9 cellular contexts compared by ENCODE assay signal in the genomic region with DNA sequence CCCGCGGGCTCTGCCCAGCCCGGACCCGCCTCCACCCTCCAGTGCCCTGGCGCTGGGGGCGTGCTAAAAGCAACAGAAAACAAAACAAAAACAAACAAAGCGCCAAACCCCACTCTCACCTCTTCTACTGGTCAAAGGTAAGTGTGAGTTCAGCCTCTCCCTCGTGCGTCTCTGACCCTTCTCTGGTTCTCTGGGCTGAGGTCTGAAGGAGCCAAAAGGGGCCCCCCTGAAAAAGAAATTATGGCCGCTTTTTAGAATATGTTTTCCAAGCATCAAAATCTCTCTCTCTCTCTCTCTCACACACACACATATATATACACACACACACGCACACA.
A peak's percentile ranks its signal among the peaks of the same experiment; 100 is the strongest.
DNase-seq lines count a peak whose midpoint lies in the region; ATAC-seq and TF ChIP-seq lines count a peak whose summit lies in the region.
"Had no signal": no experiment of that assay in that cellular context is flagged by ENCODE, and none has a peak within 500 bp of the region (broad histone marks: within the 10 kb centered on the region; RNA-seq: fewer than 3 reads in every experiment).

No MANE protein-coding gene starts in this region.

- H3K4me3 ChIP-seq in muscle layer of colon (ENCODE audit: low read depth in 1 of 2, low read length in 2 of 2), result peak overlapping the region; percentile 51 to 57

- POLR2A ChIA-PET in MCF 10A (lab: Yijun Ruan, JAX), result no interaction called here

- DNase-seq in stimulated activated naive CD8-positive, alpha-beta T cell treated with anti-CD3 and anti-CD28 coated beads, Interleukin-15, Interleukin-2, amounts not matched to agents 100 U/mL and 50 U/mL, for 24 hours, result no peak
- DNase-seq in MCF 10A (ENCODE audit: unreplicated experiment) (no peak), GOT3 (lab: John Stamatoyannopoulos, UW) (no peak), epidermal melanocyte (ENCODE audit: insufficient read length, low spot score) (no peak)
- DNase-seq: DMS79 treated with DMSO at 0.1 percent for 48 hours had no signal

- intact Hi-C loops in MCF 10A (cut with micrococcal nuclease), result loop anchor here (5.0 kb wide), 1 partner anchor 273 kb away; no protein-coding TSS in a partner anchor

- ATAC-seq in stimulated activated naive CD8-positive, alpha-beta T cell treated with anti-CD3 and anti-CD28 coated beads, Interleukin-15, Interleukin-2, amounts not matched to agents 100 U/mL and 50 U/mL, for 24 hours, result no peak
- ATAC-seq in HG03460 (IDR thresholded peaks at IDR 0.05; ENCODE audit: unreplicated experiment) (no peak), GM19397 (IDR thresholded peaks at IDR 0.05; ENCODE audit: unreplicated experiment) (no peak)

- H3K4me1 ChIP-seq in muscle layer of colon (ENCODE audit: insufficient read depth, low read length), result peaks cover 2% of the 10 kb centered on the region

- no peaks in the 10 kb centered on the region for H3K36me3 ChIP-seq in muscle layer of colon (ENCODE audit: insufficient read depth, low read length)

- CTCF ChIA-PET in MCF 10A (lab: Yijun Ruan, JAX), result interaction anchor here (0.6 to 1.6 kb wide), 7 partner anchors 43 to 1578 kb away, joined by 3 to 5 read pairs (median 3); no protein-coding TSS in a partner anchor

- H3K36me3 Mint-ChIP-seq in stimulated activated naive CD8-positive, alpha-beta T cell treated with anti-CD3 and anti-CD28 coated beads, Interleukin-15, Interleukin-2, amounts not matched to agents 100 ng/mL and 50 ng/mL, for 24 hours (ENCODE audit: low read depth), result no peaks in the 10 kb centered on the region
- no peaks in the 10 kb centered on the region for H3K36me3 Mint-ChIP-seq in MCF 10A (ENCODE audit: insufficient read depth, unreplicated experiment)

- no peak overlapping the region for H3K9ac ChIP-seq in muscle layer of colon (ENCODE audit: low read length)

- H3K27me3 ChIP-seq in muscle layer of colon (ENCODE audit: control insufficient read depth in 1 of 2, insufficient read depth in 2 of 2, low read length in 2 of 2), result peaks cover 11 to 20% of the 10 kb centered on the region in 2 donors

- no peak overlapping the region for H3K27ac ChIP-seq in muscle layer of colon (ENCODE audit: low read depth, low read length)

- H3K9me3 Mint-ChIP-seq in stimulated activated naive CD8-positive, alpha-beta T cell treated with anti-CD3 and anti-CD28 coated beads, Interleukin-15, Interleukin-2, amounts not matched to agents 100 ng/mL and 50 ng/mL, for 24 hours, result no peaks in the 10 kb centered on the region
- H3K9me3 Mint-ChIP-seq in MCF 10A (ENCODE audit: unreplicated experiment), result no peaks in the 10 kb centered on the region

- no peak for TF ChIP-seq CTCF in MCF 10A (IDR thresholded peaks at IDR 0.05; ENCODE audit: unreplicated experiment)

- peak overlapping the region; percentile 16 for H3K27ac Mint-ChIP-seq in stimulated activated naive CD8-positive, alpha-beta T cell treated with anti-CD3 and anti-CD28 coated beads, Interleukin-15, Interleukin-2, amounts not matched to agents 100 ng/mL and 50 ng/mL, for 24 hours
- peak overlapping the region; percentile 61 for H3K27ac Mint-ChIP-seq in MCF 10A (ENCODE audit: low read depth, unreplicated experiment)

- H3K27me3 Mint-ChIP-seq in stimulated activated naive CD8-positive, alpha-beta T cell treated with anti-CD3 and anti-CD28 coated beads, Interleukin-15, Interleukin-2, amounts not matched to agents 100 ng/mL and 50 ng/mL, for 24 hours, result peaks cover 85% of the 10 kb centered on the region
- no peaks in the 10 kb centered on the region for H3K27me3 Mint-ChIP-seq in MCF 10A (ENCODE audit: insufficient read depth, unreplicated experiment)

- peak overlapping the region; percentile 71 for H3K4me3 Mint-ChIP-seq in stimulated activated naive CD8-positive, alpha-beta T cell treated with anti-CD3 and anti-CD28 coated beads, Interleukin-15, Interleukin-2, amounts not matched to agents 100 ng/mL and 50 ng/mL, for 24 hours
- peak overlapping the region; percentile 25 for H3K4me3 Mint-ChIP-seq in MCF 10A (ENCODE audit: unreplicated experiment)

- H3K4me1 Mint-ChIP-seq in stimulated activated naive CD8-positive, alpha-beta T cell treated with anti-CD3 and anti-CD28 coated beads, Interleukin-15, Interleukin-2, amounts not matched to agents 100 ng/mL and 50 ng/mL, for 24 hours (ENCODE audit: low read depth), result peaks cover 20% of the 10 kb centered on the region
- peaks cover 6% of the 10 kb centered on the region for H3K4me1 Mint-ChIP-seq in MCF 10A (ENCODE audit: insufficient read depth, unreplicated experiment)

- no peaks in the 10 kb centered on the region for H3K9me3 ChIP-seq in muscle layer of colon (ENCODE audit: low read length)

- no TSS peak for BruUV-seq in MCF 10A (replicated peaks; lab: Mats Ljungman, UMichigan)
